In genomic region chr6:101662111-101662897, GRCh38 we compare ENCODE assay signal across 14 cellular contexts.
DNase-seq lines count a peak whose midpoint lies in the region; ATAC-seq and TF ChIP-seq lines count a peak whose summit lies in the region.
"Had no signal": no experiment of that assay in that cellular context is flagged by ENCODE, and none has a peak within 500 bp of the region (broad histone marks: within the 10 kb centered on the region; RNA-seq: fewer than 3 reads in every experiment).

No MANE protein-coding gene starts in this region.

- TF ChIP-seq CTCF in mesothelial cell of epicardium (IDR thresholded peaks at IDR 0.05; ENCODE audit: unreplicated experiment), result no peak

- no peaks in the 10 kb centered on the region for H3K36me3 Mint-ChIP-seq in mesothelial cell of epicardium
- H3K36me3 Mint-ChIP-seq in activated CD4-positive, alpha-beta memory T cell treated with anti-CD3 and anti-CD28 coated beads, Interleukin-2, amount 10 ng/mL, durations not matched to agents 7 days and 5 days (ENCODE audit: low read depth), result no peaks in the 10 kb centered on the region
- H3K36me3 Mint-ChIP-seq in activated CD8-positive, alpha-beta T cell treated with anti-CD3 and anti-CD28 coated beads, Interleukin-2, amount 10 ng/mL, durations not matched to agents 7 days and 5 days (ENCODE audit: low read depth), result no peaks in the 10 kb centered on the region

- no peak for DNase-seq in mesothelial cell of epicardium (ENCODE audit: low spot score in 2 of 2, unreplicated experiment in 2 of 2)
- no peak for DNase-seq in activated CD4-positive, alpha-beta memory T cell treated with anti-CD3 and anti-CD28 coated beads, Interleukin-2, amount 10 ng/mL, durations not matched to agents 7 days and 5 days
- no peak for DNase-seq in activated CD8-positive, alpha-beta T cell treated with anti-CD3 and anti-CD28 coated beads, Interleukin-2, amount 10 ng/mL, durations not matched to agents 7 days and 5 days
- DNase-seq in NCI-H1417 treated with DMSO at 0.1 percent for 48 hours (lab: John Stamatoyannopoulos, UW), result no peak
- DNase-seq: activated CD4-positive, alpha-beta T cell treated with anti-CD3 and anti-CD28 coated beads, Interleukin-2, amount 10 ng/mL, durations not matched to agents 7 days and 5 days; activated naive CD4-positive, alpha-beta T cell; left colon; natural killer cell; stomach had no signal

- CTCF ChIA-PET in activated CD4-positive, alpha-beta memory T cell treated with anti-CD3 and anti-CD28 coated beads, Interleukin-2, amount 10 ng/mL, durations not matched to agents 7 days and 5 days (lab: Charles Lee), result no interaction called here
- CTCF ChIA-PET in activated CD8-positive, alpha-beta T cell treated with anti-CD3 and anti-CD28 coated beads, Interleukin-2, amount 10 ng/mL, durations not matched to agents 7 days and 5 days (lab: Charles Lee), result no interaction called here

- no peak overlapping the region for H3K4me3 Mint-ChIP-seq in mesothelial cell of epicardium
- H3K4me3 Mint-ChIP-seq in activated CD4-positive, alpha-beta memory T cell treated with anti-CD3 and anti-CD28 coated beads, Interleukin-2, amount 10 ng/mL, durations not matched to agents 7 days and 5 days, result no peak overlapping the region
- no peak overlapping the region for H3K4me3 Mint-ChIP-seq in activated CD8-positive, alpha-beta T cell treated with anti-CD3 and anti-CD28 coated beads, Interleukin-2, amount 10 ng/mL, durations not matched to agents 7 days and 5 days
- H3K4me3 Mint-ChIP-seq: activated CD4-positive, alpha-beta T cell treated with anti-CD3 and anti-CD28 coated beads, Interleukin-2, amount 10 ng/mL, durations not matched to agents 7 days and 5 days; natural killer cell had no signal

- H3K4me1 Mint-ChIP-seq in mesothelial cell of epicardium, result no peaks in the 10 kb centered on the region
- no peaks in the 10 kb centered on the region for H3K4me1 Mint-ChIP-seq in activated CD4-positive, alpha-beta memory T cell treated with anti-CD3 and anti-CD28 coated beads, Interleukin-2, amount 10 ng/mL, durations not matched to agents 7 days and 5 days
- no peaks in the 10 kb centered on the region for H3K4me1 Mint-ChIP-seq in activated CD8-positive, alpha-beta T cell treated with anti-CD3 and anti-CD28 coated beads, Interleukin-2, amount 10 ng/mL, durations not matched to agents 7 days and 5 days (ENCODE audit: low read depth)
- H3K4me1 Mint-ChIP-seq: activated CD4-positive, alpha-beta T cell treated with anti-CD3 and anti-CD28 coated beads, Interleukin-2, amount 10 ng/mL, durations not matched to agents 7 days and 5 days; natural killer cell had no signal

- ATAC-seq in GM18517 (IDR thresholded peaks at IDR 0.05; ENCODE audit: unreplicated experiment) (peak; percentile 73), GM21367 (IDR thresholded peaks at IDR 0.05; ENCODE audit: unreplicated experiment) (peak; percentile 87), HG02943 (IDR thresholded peaks at IDR 0.05; ENCODE audit: low read depth, unreplicated experiment) (peak; percentile 89), HG03520 (IDR thresholded peaks at IDR 0.05; ENCODE audit: unreplicated experiment) (peak; percentile 74)
- ATAC-seq in activated CD8-positive, alpha-beta T cell treated with anti-CD3 and anti-CD28 coated beads, Interleukin-2, amount 10 ng/mL, durations not matched to agents 7 days and 5 days, result no peak
- ATAC-seq: left colon, natural killer cell, sciatic nerve had no signal

- no peak overlapping the region for H3K27ac Mint-ChIP-seq in mesothelial cell of epicardium
- H3K27ac Mint-ChIP-seq in activated CD4-positive, alpha-beta memory T cell treated with anti-CD3 and anti-CD28 coated beads, Interleukin-2, amount 10 ng/mL, durations not matched to agents 7 days and 5 days, result no peak overlapping the region
- H3K27ac Mint-ChIP-seq in activated CD8-positive, alpha-beta T cell treated with anti-CD3 and anti-CD28 coated beads, Interleukin-2, amount 10 ng/mL, durations not matched to agents 7 days and 5 days, result no peak overlapping the region
- H3K27ac Mint-ChIP-seq: activated CD4-positive, alpha-beta T cell treated with anti-CD3 and anti-CD28 coated beads, Interleukin-2, amount 10 ng/mL, durations not matched to agents 7 days and 5 days; natural killer cell had no signal

- POLR2A ChIA-PET in activated CD4-positive, alpha-beta memory T cell treated with anti-CD3 and anti-CD28 coated beads, Interleukin-2, amount 10 ng/mL, durations not matched to agents 7 days and 5 days (lab: Charles Lee), result no interaction called here
- POLR2A ChIA-PET in activated CD8-positive, alpha-beta T cell treated with anti-CD3 and anti-CD28 coated beads, Interleukin-2, amount 10 ng/mL, durations not matched to agents 7 days and 5 days (lab: Charles Lee), result no interaction called here

- no peaks in the 10 kb centered on the region for H3K27me3 Mint-ChIP-seq in mesothelial cell of epicardium (ENCODE audit: low read depth)
- no peaks in the 10 kb centered on the region for H3K27me3 Mint-ChIP-seq in activated CD4-positive, alpha-beta memory T cell treated with anti-CD3 and anti-CD28 coated beads, Interleukin-2, amount 10 ng/mL, durations not matched to agents 7 days and 5 days
- H3K27me3 Mint-ChIP-seq in activated CD8-positive, alpha-beta T cell treated with anti-CD3 and anti-CD28 coated beads, Interleukin-2, amount 10 ng/mL, durations not matched to agents 7 days and 5 days (ENCODE audit: low read depth), result no peaks in the 10 kb centered on the region
- H3K27me3 Mint-ChIP-seq: activated CD4-positive, alpha-beta T cell treated with anti-CD3 and anti-CD28 coated beads, Interleukin-2, amount 10 ng/mL, durations not matched to agents 7 days and 5 days had no signal

- peaks cover 21% of the 10 kb centered on the region for H3K9me3 Mint-ChIP-seq in mesothelial cell of epicardium
- peaks cover 10% of the 10 kb centered on the region for H3K9me3 Mint-ChIP-seq in activated CD4-positive, alpha-beta memory T cell treated with anti-CD3 and anti-CD28 coated beads, Interleukin-2, amount 10 ng/mL, durations not matched to agents 7 days and 5 days
- H3K9me3 Mint-ChIP-seq in activated CD8-positive, alpha-beta T cell treated with anti-CD3 and anti-CD28 coated beads, Interleukin-2, amount 10 ng/mL, durations not matched to agents 7 days and 5 days (ENCODE audit: insufficient read depth), result no peaks in the 10 kb centered on the region
